Comparison of ENCODE assay signal across 1 cellular context in genomic region chr3:197713477-197713822, GRCh38.
TF ChIP-seq lines count a peak whose summit lies in the region.

No MANE protein-coding gene starts in this region.

TF ChIP-seq in HCT116, 20 proteins besides CTCF, POLR2A, EP300 and RAD21 (continued from another document):
- TF ChIP-seq CEBPB (IDR thresholded peaks at IDR 0.05; ENCODE audit: low read depth) = no peak
- no peak for TF ChIP-seq SP1 (IDR thresholded peaks at IDR 0.05; ENCODE audit: low read depth)
- TF ChIP-seq EZH2 (IDR thresholded peaks at IDR 0.05) = no peak
- TF ChIP-seq POLR2AphosphoS5 (IDR thresholded peaks at IDR 0.05; ENCODE audit: low read depth, low read length) = no peak
- no peak for TF ChIP-seq FOSL1 (IDR thresholded peaks at IDR 0.05; ENCODE audit: low read depth)
- TF ChIP-seq MAX (IDR thresholded peaks at IDR 0.05) = no peak
- no peak for TF ChIP-seq ZNF274 (IDR thresholded peaks at IDR 0.05; ENCODE audit: low read depth, low read length)
- no peak for TF ChIP-seq CBX3 (IDR thresholded peaks at IDR 0.05; ENCODE audit: low read depth)
- no peak for TF ChIP-seq YY1 (IDR thresholded peaks at IDR 0.05; ENCODE audit: extremely low read depth, insufficient replicate concordance, low read depth, low read length)
- no peak for TF ChIP-seq SIN3A (IDR thresholded peaks at IDR 0.05; ENCODE audit: low read depth)
- TF ChIP-seq JUND (IDR thresholded peaks at IDR 0.05) = no peak
